20 cellular contexts compared by ENCODE assay signal in the genomic region with DNA sequence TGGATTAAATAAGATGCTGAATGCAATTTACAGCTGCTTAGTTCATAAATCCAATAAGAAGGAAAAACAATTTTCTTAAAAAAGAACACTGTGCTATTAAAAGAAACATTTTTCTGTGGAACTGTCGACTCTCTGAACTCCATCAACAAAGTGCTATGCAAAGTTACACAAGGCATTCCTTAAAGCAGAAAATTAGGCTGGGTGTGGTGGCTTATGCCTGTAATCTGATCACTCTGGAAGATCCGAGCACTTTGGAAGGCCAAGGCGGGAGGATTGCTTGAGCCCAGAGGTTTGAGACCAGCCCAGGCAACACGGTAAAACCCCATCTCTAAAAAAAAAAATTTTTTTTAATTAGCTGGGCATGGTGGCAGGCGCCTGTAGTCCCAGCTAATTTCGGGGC. TPM values are rescaled to one million over a fixed set of nuclear protein-coding genes. Genes with fewer than 3 reads are reported as not detected.
A peak's percentile ranks its signal among the peaks of the same experiment; 100 is the strongest.
DNase-seq lines count a peak whose midpoint lies in the region; TF ChIP-seq lines count a peak whose summit lies in the region.
"Had no signal": no experiment of that assay in that cellular context is flagged by ENCODE, and none has a peak within 500 bp of the region (broad histone marks: within the 10 kb centered on the region; RNA-seq: fewer than 3 reads in every experiment).

No MANE protein-coding gene starts in this region.

- H4K20me1 ChIP-seq in GM23248 (ENCODE audit: insufficient read depth) = no peaks in the 10 kb centered on the region

- H3K79me2 ChIP-seq in GM23248 (ENCODE audit: insufficient read depth) = no peaks in the 10 kb centered on the region

- peaks cover 24% of the 10 kb centered on the region for H3K36me3 ChIP-seq in GM23248 (ENCODE audit: low read depth)
- peaks cover 25 to 63% of the 10 kb centered on the region in 2 donors for H3K36me3 ChIP-seq in ascending aorta

- TF ChIP-seq CTCF in ascending aorta (IDR thresholded peaks at IDR 0.05) (no peak), fibroblast of the aortic adventitia (IDR thresholded peaks at IDR 0.05; ENCODE audit: insufficient read depth, low read length) (no peak)

- H3K9me3 ChIP-seq in GM23248 (ENCODE audit: low read depth) = no peaks in the 10 kb centered on the region
- no peaks in the 10 kb centered on the region for H3K9me3 ChIP-seq in ascending aorta
- H3K9me3 ChIP-seq: BLaER1 treated with 17β-estradiol and CSF1 and Interleukin-3, amounts not matched to agents 10 nM and 100 nM; SJSA1 had no signal

- no peak overlapping the region for H3K4me3 Mint-ChIP-seq in activated naive CD8-positive, alpha-beta T cell treated with anti-CD3 and anti-CD28 coated beads for 36 hours
- H3K4me3 Mint-ChIP-seq: CD8-positive, alpha-beta T cell had no signal

- no peaks in the 10 kb centered on the region for H3K9me2 ChIP-seq in GM23248 (ENCODE audit: insufficient read depth)

- no peaks in the 10 kb centered on the region for H3K27me3 Mint-ChIP-seq in activated naive CD8-positive, alpha-beta T cell treated with anti-CD3 and anti-CD28 coated beads for 36 hours

- DNase-seq in GM23248 (peak; percentile 13), ascending aorta (ENCODE audit: low spot score in 2 of 2) (no peak), fibroblast of the aortic adventitia (ENCODE audit: low read depth) (peak; percentile 44), Kasumi-1 (lab: John Stamatoyannopoulos, UW) (no peak), superior temporal gyrus (ENCODE audit: extremely low spot score) (no peak), cerebellum (ENCODE audit: low spot score) (no peak)
- DNase-seq in activated naive CD8-positive, alpha-beta T cell treated with anti-CD3 and anti-CD28 coated beads for 36 hours = no peak
- DNase-seq: CD8-positive, alpha-beta T cell; DMS53; MM.1S; NCI-H1048; NCI-H1436; NCI-H187 treated with DMSO at 0.1 percent for 48 hours; NCI-H2107; NCI-H446 treated with DMSO at 0.1 percent for 48 hours; NCI-H526 treated with DMSO at 0.1 percent for 48 hours; OCI-M1 had no signal

- no peaks in the 10 kb centered on the region for H3F3A ChIP-seq in GM23248 (ENCODE audit: insufficient read depth)

- H3K4me1 Mint-ChIP-seq in activated naive CD8-positive, alpha-beta T cell treated with anti-CD3 and anti-CD28 coated beads for 36 hours = peaks cover 13% of the 10 kb centered on the region

- H3K27me3 ChIP-seq in GM23248 (replicated peaks; ENCODE audit: insufficient read depth) = no peaks in the 10 kb centered on the region
- H3K27me3 ChIP-seq in ascending aorta = no peaks in the 10 kb centered on the region
- H3K27me3 ChIP-seq: BLaER1 treated with 17β-estradiol and CSF1 and Interleukin-3, amounts not matched to agents 10 nM and 100 nM; SJSA1 had no signal

- WGBS in GM23248 (ENCODE audit: low coverage in 1 of 2, low lambda C conversion rate in 2 of 2, missing lambda C conversion rate in 2 of 2), 2 experiments = 61 to 68% methylated on average over 6 of the region's 6 CpGs

- H3K9me3 Mint-ChIP-seq in activated naive CD8-positive, alpha-beta T cell treated with anti-CD3 and anti-CD28 coated beads for 36 hours = no peaks in the 10 kb centered on the region
- H3K9me3 Mint-ChIP-seq: CD8-positive, alpha-beta T cell had no signal

- H2AFZ ChIP-seq in GM23248 = no peak overlapping the region

- H3K4me1 ChIP-seq in GM23248 (ENCODE audit: insufficient read depth) (0 out of 2 replicates have a peak, but pooled peaks cover 5% of the 10 kb centered on the region), ascending aorta (no peaks in the 10 kb centered on the region)
- H3K4me1 ChIP-seq: BLaER1 treated with 17β-estradiol and CSF1 and Interleukin-3, amounts not matched to agents 10 nM and 100 nM; SJSA1 had no signal

- in situ Hi-C loops in GM23248 (cut with MboI) = no loop called here

- no peak overlapping the region for H3K4me2 ChIP-seq in GM23248 (ENCODE audit: unreplicated experiment)
- H3K4me2 ChIP-seq: BLaER1 treated with 17β-estradiol and CSF1 and Interleukin-3, amounts not matched to agents 10 nM and 100 nM had no signal

- H3K9ac ChIP-seq in GM23248 = no peak overlapping the region
- H3K9ac ChIP-seq: BLaER1 treated with 17β-estradiol and CSF1 and Interleukin-3, amounts not matched to agents 10 nM and 100 nM had no signal

- H3K4me3 ChIP-seq in GM23248 (no peak overlapping the region), ascending aorta (no peak overlapping the region), fibroblast of the aortic adventitia (ENCODE audit: low read depth, low read length) (no peak overlapping the region)
- H3K4me3 ChIP-seq: BLaER1 treated with 17β-estradiol and CSF1 and Interleukin-3, amounts not matched to agents 10 nM and 100 nM; SJSA1 had no signal

- H3K27ac ChIP-seq in GM23248 (no peak overlapping the region), ascending aorta (peak overlapping the region; percentile 0 to 3)
- H3K27ac ChIP-seq: BLaER1 treated with 17β-estradiol and CSF1 and Interleukin-3, amounts not matched to agents 10 nM and 100 nM; SJSA1 had no signal

- intact Hi-C loops in ascending aorta (cut with DNase I) = no loop called here

- H3K27ac Mint-ChIP-seq in activated naive CD8-positive, alpha-beta T cell treated with anti-CD3 and anti-CD28 coated beads for 36 hours = no peak overlapping the region
- H3K27ac Mint-ChIP-seq: CD8-positive, alpha-beta T cell had no signal

- peaks cover 53% of the 10 kb centered on the region for H3K36me3 Mint-ChIP-seq in activated naive CD8-positive, alpha-beta T cell treated with anti-CD3 and anti-CD28 coated beads for 36 hours

RNA-seq across cellular contexts. Expression of a gene that starts 13.0 kb away (rescaled TPM):
- 13.7 and 16.4 TPM in 2 replicates for total RNA-seq in GM23248 (2014; rRNA removed; shearing (Covaris generic))
- polyA plus RNA-seq in GM23248 (2016; fragmentation: Nextera tagmentation; extraction: Ambion mirVana) = 21.4 and 22.3 TPM in 2 replicates
- total RNA-seq in ascending aorta = 62.5 TPM
- 13.2 and 39.1 TPM in 2 replicates for total RNA-seq in fibroblast of the aortic adventitia (ENCODE audit: low replicate concordance)
- 100 to 1,000 TPM; 229 to 232 TPM for total RNA-seq in activated naive CD8-positive, alpha-beta T cell treated with anti-CD3 and anti-CD28 coated beads for 36 hours
- total RNA-seq in cerebellum = 18.2 TPM

RNA-seq across cellular contexts. Expression of a gene that starts 26.2 kb away (rescaled TPM):
- under 0.01 and 0.25 TPM in 2 replicates for total RNA-seq in GM23248 (2014; rRNA removed; shearing (Covaris generic))
- not detected in 2 replicates for polyA plus RNA-seq in GM23248 (2016; fragmentation: Nextera tagmentation; extraction: Ambion mirVana)
- total RNA-seq in ascending aorta (not detected), fibroblast of the aortic adventitia (ENCODE audit: low replicate concordance) (not detected in 2 replicates), cerebellum (0.09 TPM)
- under 1 TPM; 0.31 to 0.34 TPM for total RNA-seq in activated naive CD8-positive, alpha-beta T cell treated with anti-CD3 and anti-CD28 coated beads for 36 hours
- total RNA-seq: Right ventricle myocardium inferior, SJSA1 had no signal

Comparison
In these comparisons a context has a peak if more than half of its experiments do, and no peak if none do; other contexts are left out.
1. DNase-seq: peak in GM23248 (single experiment) and fibroblast of the aortic adventitia (single experiment); none in ascending aorta (0 of 2), Kasumi-1 (0 of 2), activated naive CD8-positive, alpha-beta T cell treated with anti-CD3 and anti-CD28 coated beads for 36 hours (single experiment), superior temporal gyrus (single experiment) and cerebellum (single experiment).